Comparison of ENCODE assay signal across 2 cellular contexts in genomic region chr9:135579356-135579755, GRCh38.
A peak's percentile ranks its signal among the peaks of the same experiment; 100 is the strongest.
TF ChIP-seq lines count a peak whose summit lies in the region.

No MANE protein-coding gene starts in this region.

TF ChIP-seq in HEK293, 187 proteins besides CTCF, POLR2A, EP300 and RAD21:
- TF ChIP-seq ZNF621 (tag by site-specific recombination; IDR thresholded peaks at IDR 0.05) (peak; percentile 21; the same call in 1 of the 2 replicates), ZNF830 (tag by site-specific recombination; IDR thresholded peaks at IDR 0.05; ENCODE audit: low read depth) (no peak), GLI4 (tag by site-specific recombination; IDR thresholded peaks at IDR 0.05) (no peak), ZNF658 (tag by site-specific recombination; IDR thresholded peaks at IDR 0.05) (no peak), ZBTB17 (tag by site-specific recombination; IDR thresholded peaks at IDR 0.05) (peak; percentile 79), ZNF366 (tag by site-specific recombination; conservative IDR thresholded peaks at IDR 0.05) (peak; percentile 83), ZNF221 (tag by site-specific recombination; IDR thresholded peaks at IDR 0.05; ENCODE audit: borderline replicate concordance) (no peak), ZNF514 (tag by site-specific recombination; IDR thresholded peaks at IDR 0.05) (0 out of 2 replicates have a peak, but pooled peaks have one; percentile 37)

TF ChIP-seq in H1, 55 proteins besides CTCF, POLR2A, EP300 and RAD21:
- TF ChIP-seq SP4 (IDR thresholded peaks at IDR 0.05; ENCODE audit: low read length): no peak
- no peak for TF ChIP-seq MAX (IDR thresholded peaks at IDR 0.05)
- TF ChIP-seq KDM5A (IDR thresholded peaks at IDR 0.05; ENCODE audit: low read length): no peak
- no peak for TF ChIP-seq SIN3A (conservative IDR thresholded peaks at IDR 0.05 in 1 of 2, IDR thresholded peaks at IDR 0.05 in 1 of 2; ENCODE audit: low read depth in 1 of 2, low read length in 2 of 2)
- no peak for TF ChIP-seq JUND (IDR thresholded peaks at IDR 0.05; ENCODE audit: low read length)
- no peak for TF ChIP-seq EZH2 (IDR thresholded peaks at IDR 0.05; ENCODE audit: low read depth, low read length, severe bottlenecking)
- no peak for TF ChIP-seq CEBPB (IDR thresholded peaks at IDR 0.05; ENCODE audit: low read depth, low read length)
- no peak for TF ChIP-seq SIRT6 (IDR thresholded peaks at IDR 0.05; ENCODE audit: low read length)
- TF ChIP-seq RXRA (IDR thresholded peaks at IDR 0.05; ENCODE audit: insufficient read depth, low read depth, low read length): no peak
- no peak for TF ChIP-seq SRF (IDR thresholded peaks at IDR 0.05; ENCODE audit: low read depth, low read length)
- TF ChIP-seq KDM4A (IDR thresholded peaks at IDR 0.05; ENCODE audit: low read depth, low read length, severe bottlenecking): no peak
- no peak for TF ChIP-seq EGR1 (IDR thresholded peaks at IDR 0.05; ENCODE audit: borderline replicate concordance, low read depth, low read length)
- TF ChIP-seq HDAC2 (IDR thresholded peaks at IDR 0.05; ENCODE audit: borderline replicate concordance in 1 of 2, low read depth in 2 of 2, low read length in 2 of 2): no peak
- TF ChIP-seq ATF3 (IDR thresholded peaks at IDR 0.05; ENCODE audit: insufficient read depth, low read depth, low read length): no peak
- TF ChIP-seq RBBP5 (IDR thresholded peaks at IDR 0.05; ENCODE audit: borderline replicate concordance, low read depth, low read length): no peak
- no peak for TF ChIP-seq CBX5 (IDR thresholded peaks at IDR 0.05; ENCODE audit: low read depth, low read length)
